In genomic region chr2:218230882-218231281, GRCh38 we compare ENCODE assay signal across 8 cellular contexts. TPM values are rescaled to one million over a fixed set of nuclear protein-coding genes. Genes with fewer than 3 reads are reported as not detected.
DNase-seq lines count a peak whose midpoint lies in the region; ATAC-seq and TF ChIP-seq lines count a peak whose summit lies in the region.

No MANE protein-coding gene starts in this region.

- intact Hi-C loops in left ventricle myocardium inferior (cut with micrococcal nuclease): loop anchor here (2.0 kb wide), 1 partner anchor 44 kb away; no protein-coding TSS in a partner anchor
- intact Hi-C loops in Right ventricle myocardium inferior (cut with DNase I): no loop called here
- intact Hi-C loops in stomach (cut with DNase I; ENCODE audit: low total_unique reads): no loop called here

- H3K27ac ChIP-seq in left ventricle myocardium inferior (replicated peaks) (no peak overlapping the region), stomach (peak overlapping the region; percentile 60 to 82 (median 71))

- 0 to 2% (median 0%) methylated on average over 1 of the region's 1 CpG for WGBS in stomach, 5 donors

- DNase-seq in left ventricle myocardium inferior (no peak), Right ventricle myocardium inferior (ENCODE audit: missing footprints) (no peak), fibroblast of the aortic adventitia (ENCODE audit: low read depth) (peak; percentile 37), stomach (peak; percentile 56), NCI-H2081 (lab: John Stamatoyannopoulos, UW) (no peak), NCI-H226 (no peak)

- H3K9me3 ChIP-seq in left ventricle myocardium inferior (replicated peaks): no peaks in the 10 kb centered on the region
- no peaks in the 10 kb centered on the region for H3K9me3 ChIP-seq in stomach

- H3K36me3 ChIP-seq in left ventricle myocardium inferior (peaks cover 100% of the 10 kb centered on the region), stomach (peaks cover 43 to 99% (median 93%) of the 10 kb centered on the region in 4 donors)

- no peak for TF ChIP-seq EP300 in stomach (IDR thresholded peaks at IDR 0.05)

- TF ChIP-seq POLR2A in stomach (IDR thresholded peaks at IDR 0.05): no peak

- peaks cover 49% of the 10 kb centered on the region for H3K4me1 ChIP-seq in left ventricle myocardium inferior
- H3K4me1 ChIP-seq in stomach: peaks cover 29 to 98% (median 74%) of the 10 kb centered on the region in 4 donors

- H3K27me3 ChIP-seq in left ventricle myocardium inferior (ENCODE audit: low read depth): no peaks in the 10 kb centered on the region
- no peaks in the 10 kb centered on the region for H3K27me3 ChIP-seq in stomach

- H3K4me3 ChIP-seq in left ventricle myocardium inferior (no peak overlapping the region), fibroblast of the aortic adventitia (ENCODE audit: low read depth, low read length) (no peak overlapping the region), stomach (no peak overlapping the region)

- no peak for ATAC-seq in Right ventricle myocardium inferior
- peak; percentile 78 for ATAC-seq in HG02938 (IDR thresholded peaks at IDR 0.05; ENCODE audit: unreplicated experiment)
- peak; percentile 45 for ATAC-seq in SK-N-SH treated with all-trans-retinoic acid at 6 μM for 48 hours

- TF ChIP-seq CTCF in left ventricle myocardium inferior (IDR thresholded peaks at IDR 0.05; ENCODE audit: borderline replicate concordance): peak; percentile 28
- no peak for TF ChIP-seq CTCF in fibroblast of the aortic adventitia (IDR thresholded peaks at IDR 0.05; ENCODE audit: insufficient read depth, low read length)
- TF ChIP-seq CTCF in stomach (IDR thresholded peaks at IDR 0.05): peak in 2 of 7 experiments; percentile 21 to 38

TF ChIP-seq in SK-N-SH treated with all-trans-retinoic acid at 6 μM for 48 hours, 23 proteins besides CTCF, POLR2A, EP300 and RAD21:
- TF ChIP-seq PPARA (CRISPR knock-in tag; IDR thresholded peaks at IDR 0.05; ENCODE audit: borderline replicate concordance) (no peak), ZC3H10 (CRISPR knock-in tag; IDR thresholded peaks at IDR 0.05) (no peak), GLIS3 (CRISPR knock-in tag; IDR thresholded peaks at IDR 0.05) (no peak), BACH2 (CRISPR knock-in tag; IDR thresholded peaks at IDR 0.05; ENCODE audit: borderline replicate concordance) (no peak), ZNF70 (CRISPR knock-in tag; IDR thresholded peaks at IDR 0.05) (no peak), SNAI2 (CRISPR knock-in tag; IDR thresholded peaks at IDR 0.05) (no peak), ESRRG (CRISPR knock-in tag; IDR thresholded peaks at IDR 0.05) (no peak), OSR1 (CRISPR knock-in tag; IDR thresholded peaks at IDR 0.05) (no peak), RARB (CRISPR knock-in tag; IDR thresholded peaks at IDR 0.05) (no peak), ARNTL (CRISPR knock-in tag; IDR thresholded peaks at IDR 0.05; ENCODE audit: borderline replicate concordance, low read depth) (no peak), ISL1 (CRISPR knock-in tag; IDR thresholded peaks at IDR 0.05) (no peak), ZNF565 (CRISPR knock-in tag; conservative IDR thresholded peaks at IDR 0.05; ENCODE audit: low read depth) (no peak), POU6F1 (CRISPR knock-in tag; IDR thresholded peaks at IDR 0.05; ENCODE audit: borderline replicate concordance, low read depth) (no peak), ZFP30 (CRISPR knock-in tag; IDR thresholded peaks at IDR 0.05) (no peak), TCF4 (CRISPR knock-in tag; IDR thresholded peaks at IDR 0.05; ENCODE audit: borderline replicate concordance) (no peak)
- TF ChIP-seq, protein P1, sequence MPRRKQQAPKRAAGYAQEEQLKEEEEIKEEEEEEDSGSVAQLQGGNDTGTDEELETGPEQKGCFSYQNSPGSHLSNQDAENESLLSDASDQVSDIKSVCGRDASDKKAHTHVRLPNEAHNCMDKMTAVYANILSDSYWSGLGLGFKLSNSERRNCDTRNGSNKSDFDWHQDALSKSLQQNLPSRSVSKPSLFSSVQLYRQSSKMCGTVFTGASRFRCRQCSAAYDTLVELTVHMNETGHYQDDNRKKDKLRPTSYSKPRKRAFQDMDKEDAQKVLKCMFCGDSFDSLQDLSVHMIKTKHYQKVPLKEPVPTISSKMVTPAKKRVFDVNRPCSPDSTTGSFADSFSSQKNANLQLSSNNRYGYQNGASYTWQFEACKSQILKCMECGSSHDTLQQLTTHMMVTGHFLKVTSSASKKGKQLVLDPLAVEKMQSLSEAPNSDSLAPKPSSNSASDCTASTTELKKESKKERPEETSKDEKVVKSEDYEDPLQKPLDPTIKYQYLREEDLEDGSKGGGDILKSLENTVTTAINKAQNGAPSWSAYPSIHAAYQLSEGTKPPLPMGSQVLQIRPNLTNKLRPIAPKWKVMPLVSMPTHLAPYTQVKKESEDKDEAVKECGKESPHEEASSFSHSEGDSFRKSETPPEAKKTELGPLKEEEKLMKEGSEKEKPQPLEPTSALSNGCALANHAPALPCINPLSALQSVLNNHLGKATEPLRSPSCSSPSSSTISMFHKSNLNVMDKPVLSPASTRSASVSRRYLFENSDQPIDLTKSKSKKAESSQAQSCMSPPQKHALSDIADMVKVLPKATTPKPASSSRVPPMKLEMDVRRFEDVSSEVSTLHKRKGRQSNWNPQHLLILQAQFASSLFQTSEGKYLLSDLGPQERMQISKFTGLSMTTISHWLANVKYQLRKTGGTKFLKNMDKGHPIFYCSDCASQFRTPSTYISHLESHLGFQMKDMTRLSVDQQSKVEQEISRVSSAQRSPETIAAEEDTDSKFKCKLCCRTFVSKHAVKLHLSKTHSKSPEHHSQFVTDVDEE (CRISPR knock-in tag; IDR thresholded peaks at IDR 0.05): no peak
- TF ChIP-seq, protein P2, sequence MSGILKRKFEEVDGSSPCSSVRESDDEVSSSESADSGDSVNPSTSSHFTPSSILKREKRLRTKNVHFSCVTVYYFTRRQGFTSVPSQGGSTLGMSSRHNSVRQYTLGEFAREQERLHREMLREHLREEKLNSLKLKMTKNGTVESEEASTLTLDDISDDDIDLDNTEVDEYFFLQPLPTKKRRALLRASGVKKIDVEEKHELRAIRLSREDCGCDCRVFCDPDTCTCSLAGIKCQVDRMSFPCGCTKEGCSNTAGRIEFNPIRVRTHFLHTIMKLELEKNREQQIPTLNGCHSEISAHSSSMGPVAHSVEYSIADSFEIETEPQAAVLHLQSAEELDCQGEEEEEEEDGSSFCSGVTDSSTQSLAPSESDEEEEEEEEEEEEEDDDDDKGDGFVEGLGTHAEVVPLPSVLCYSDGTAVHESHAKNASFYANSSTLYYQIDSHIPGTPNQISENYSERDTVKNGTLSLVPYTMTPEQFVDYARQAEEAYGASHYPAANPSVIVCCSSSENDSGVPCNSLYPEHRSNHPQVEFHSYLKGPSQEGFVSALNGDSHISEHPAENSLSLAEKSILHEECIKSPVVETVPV (CRISPR knock-in tag; IDR thresholded peaks at IDR 0.05): no peak
- TF ChIP-seq, protein P3, sequence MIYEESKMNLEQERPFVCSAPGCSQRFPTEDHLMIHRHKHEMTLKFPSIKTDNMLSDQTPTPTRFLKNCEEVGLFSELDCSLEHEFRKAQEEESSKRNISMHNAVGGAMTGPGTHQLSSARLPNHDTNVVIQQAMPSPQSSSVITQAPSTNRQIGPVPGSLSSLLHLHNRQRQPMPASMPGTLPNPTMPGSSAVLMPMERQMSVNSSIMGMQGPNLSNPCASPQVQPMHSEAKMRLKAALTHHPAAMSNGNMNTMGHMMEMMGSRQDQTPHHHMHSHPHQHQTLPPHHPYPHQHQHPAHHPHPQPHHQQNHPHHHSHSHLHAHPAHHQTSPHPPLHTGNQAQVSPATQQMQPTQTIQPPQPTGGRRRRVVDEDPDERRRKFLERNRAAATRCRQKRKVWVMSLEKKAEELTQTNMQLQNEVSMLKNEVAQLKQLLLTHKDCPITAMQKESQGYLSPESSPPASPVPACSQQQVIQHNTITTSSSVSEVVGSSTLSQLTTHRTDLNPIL (CRISPR knock-in tag; IDR thresholded peaks at IDR 0.05; ENCODE audit: low read depth): no peak

RNA-seq across cellular contexts. Expression of gene ARPC2, which starts 13.9 kb away (rescaled TPM):
- total RNA-seq in left ventricle myocardium inferior (135 TPM), Right ventricle myocardium inferior (142 TPM), fibroblast of the aortic adventitia (ENCODE audit: low replicate concordance) (121 and 368 TPM in 2 replicates), stomach (100 to 1,000 TPM in 4 of 5 donors, 10 to 100 TPM in 1; 92.1 to 456 (median 234) TPM)
- polyA plus RNA-seq in stomach: 100 to 1,000 TPM; 188 to 384 (median 278) TPM

RNA-seq across cellular contexts. Expression of gene GPBAR1, which starts 29.9 kb away (rescaled TPM):
- total RNA-seq in left ventricle myocardium inferior (1.5 TPM), Right ventricle myocardium inferior (2.0 TPM), fibroblast of the aortic adventitia (ENCODE audit: low replicate concordance) (0.27 TPM in 1 of 2 replicates, not detected in the other), stomach (1 to 10 TPM in 3 of 5 donors, under 1 TPM in 2; 0.45 to 4.8 (median 1.1) TPM)
- 1 to 10 TPM; 1.8 to 2.7 (median 2.6) TPM for polyA plus RNA-seq in stomach

RNA-seq across cellular contexts. Expression of gene AAMP, which starts 39.1 kb away (rescaled TPM):
- total RNA-seq in left ventricle myocardium inferior (50.5 TPM), Right ventricle myocardium inferior (50.6 TPM), fibroblast of the aortic adventitia (ENCODE audit: low replicate concordance) (64.4 and 262 TPM in 2 replicates), stomach (100 to 1,000 TPM in 4 of 5 donors, 10 to 100 TPM in 1; 82.6 to 218 (median 173) TPM)
- polyA plus RNA-seq in stomach: 100 to 1,000 TPM in 1 of 3 donors, 10 to 100 TPM in 2; 85.9 to 183 (median 88.9) TPM

RNA-seq across cellular contexts. Expression of gene PNKD, which starts 39.4 kb away (rescaled TPM):
- total RNA-seq in left ventricle myocardium inferior (75.4 TPM), Right ventricle myocardium inferior (67.0 TPM), fibroblast of the aortic adventitia (ENCODE audit: low replicate concordance) (17.4 and 27.2 TPM in 2 replicates), stomach (100 to 1,000 TPM in 2 of 5 donors, 10 to 100 TPM in 3; 35.1 to 121 (median 76.9) TPM)
- polyA plus RNA-seq in stomach: 100 to 1,000 TPM; 114 to 116 (median 114) TPM

Comparison
In these comparisons a context has a peak if more than half of its experiments do, and no peak if none do; other contexts are left out.
1. DNase-seq: peak in fibroblast of the aortic adventitia (single experiment) and stomach (single experiment); none in left ventricle myocardium inferior (single experiment), Right ventricle myocardium inferior (single experiment), NCI-H2081 (0 of 2) and NCI-H226 (single experiment).